ENCODE assay signal across 9 cellular contexts in genomic region chr3:4421121-4421520, GRCh38. TPM values are rescaled to one million over a fixed set of nuclear protein-coding genes. Genes with fewer than 3 reads are reported as not detected.
A peak's percentile ranks its signal among the peaks of the same experiment; 100 is the strongest.
DNase-seq lines count a peak whose midpoint lies in the region; ATAC-seq and TF ChIP-seq lines count a peak whose summit lies in the region.
"Had no signal": no experiment of that assay in that cellular context is flagged by ENCODE, and none has a peak within 500 bp of the region (broad histone marks: within the 10 kb centered on the region; RNA-seq: fewer than 3 reads in every experiment).

No MANE protein-coding gene starts in this region.

- intact Hi-C loops in dorsolateral prefrontal cortex (cut with DNase I), result no loop called here

- no peaks in the 10 kb centered on the region for H3K27me3 ChIP-seq in dorsolateral prefrontal cortex

- peak; percentile 76 for DNase-seq in NOMO-1 treated with DMSO at 0.1 percent for 48 hours (lab: John Stamatoyannopoulos, UW; ENCODE audit: unreplicated experiment)
- peak; percentile 45 to 79 for DNase-seq in foreskin fibroblast
- DNase-seq in NCI-H526 (lab: John Stamatoyannopoulos, UW), result no peak
- DNase-seq in dorsolateral prefrontal cortex, result no peak
- no peak for DNase-seq in NCI-H1092 treated with DMSO at 0.1 percent for 48 hours (lab: John Stamatoyannopoulos, UW)
- no peak for DNase-seq in Ammon's horn (ENCODE audit: low spot score)

- no peak overlapping the region for H3K27ac ChIP-seq in dorsolateral prefrontal cortex
- H3K27ac ChIP-seq: KMS-11 had no signal

- ATAC-seq in GM18508 (IDR thresholded peaks at IDR 0.05; ENCODE audit: insufficient read depth, unreplicated experiment) (peak; percentile 77), HG02571 (IDR thresholded peaks at IDR 0.05; ENCODE audit: unreplicated experiment) (peak; percentile 78)

- TF ChIP-seq CTCF in foreskin fibroblast (IDR thresholded peaks at IDR 0.05; ENCODE audit: low read depth, low read length) (no peak), dorsolateral prefrontal cortex (IDR thresholded peaks at IDR 0.05 in 54 of 56, conservative IDR thresholded peaks at IDR 0.05 in 2 of 56; ENCODE audit: low read depth in 1 of 56, partially characterized antibody in 56 of 56) (no peak)

- no peak overlapping the region for H3K4me3 ChIP-seq in foreskin fibroblast (ENCODE audit: low read depth in 1 of 2, low read length in 2 of 2)
- H3K4me3 ChIP-seq in dorsolateral prefrontal cortex, result no peak overlapping the region

RNA-seq across cellular contexts. Expression of gene SUMF1, which starts 45.9 kb away (rescaled TPM):
- total RNA-seq in dorsolateral prefrontal cortex, result 10 to 100 TPM; 12.4 to 26.6 (median 17.6) TPM

Comparison
In these comparisons a context has a peak if more than half of its experiments do, and no peak if none do; other contexts are left out.
1. DNase-seq: peak in NOMO-1 treated with DMSO at 0.1 percent for 48 hours (single experiment) and foreskin fibroblast (2 of 2); none in NCI-H526 (0 of 2), dorsolateral prefrontal cortex (0 of 10), NCI-H1092 treated with DMSO at 0.1 percent for 48 hours (single experiment) and Ammon's horn (single experiment).